1 cellular context compared by ENCODE assay signal in the genomic region with DNA sequence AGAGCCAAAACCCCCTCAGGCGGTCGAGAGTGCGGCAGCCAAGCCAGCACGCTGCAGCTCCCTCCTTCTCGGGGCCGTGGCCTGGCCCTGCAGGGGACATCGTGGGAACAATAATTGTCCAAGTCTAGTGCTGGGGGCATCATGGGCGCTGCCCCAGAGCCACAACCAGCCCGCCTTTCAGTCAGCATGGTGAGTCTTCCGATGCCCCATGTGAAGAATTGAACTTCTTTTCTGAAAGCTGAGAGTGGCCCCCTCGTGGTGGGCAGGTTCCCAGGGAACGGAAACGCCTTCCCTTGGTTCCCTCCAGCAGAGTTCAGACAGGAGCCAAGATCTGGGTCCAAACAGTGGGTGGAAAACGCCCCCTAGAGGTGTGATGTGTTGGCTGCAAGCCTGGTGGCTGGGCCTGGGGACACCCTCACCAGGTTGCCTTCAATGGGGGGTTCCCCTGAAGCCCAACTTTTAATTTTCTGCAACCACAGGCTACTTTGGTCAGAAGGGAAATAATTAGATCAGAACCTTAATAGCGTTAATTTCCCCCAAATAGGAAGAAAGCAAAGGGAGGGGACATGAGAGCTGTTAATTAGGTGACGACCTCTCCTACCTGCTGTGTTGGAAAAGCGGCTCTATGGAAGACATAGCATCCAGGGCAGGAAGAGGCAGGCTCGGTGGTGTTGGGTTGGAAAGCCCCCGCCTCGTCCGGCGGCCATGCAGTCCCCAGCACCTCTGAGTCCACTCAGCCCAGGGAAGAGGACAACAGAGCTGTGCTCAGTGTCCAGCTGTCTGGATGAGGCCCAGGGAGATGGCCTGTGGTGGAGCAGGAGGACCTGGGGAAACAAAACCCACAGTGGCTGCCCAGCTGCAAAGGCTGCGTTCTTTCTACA.
TF ChIP-seq lines count a peak whose summit lies in the region.

No MANE protein-coding gene starts in this region.

TF ChIP-seq in K562, 482 proteins besides CTCF, POLR2A, EP300 and RAD21 (continues in another document):
- TF ChIP-seq, protein P1, sequence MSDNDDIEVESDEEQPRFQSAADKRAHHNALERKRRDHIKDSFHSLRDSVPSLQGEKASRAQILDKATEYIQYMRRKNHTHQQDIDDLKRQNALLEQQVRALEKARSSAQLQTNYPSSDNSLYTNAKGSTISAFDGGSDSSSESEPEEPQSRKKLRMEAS (CRISPR knock-in tag; IDR thresholded peaks at IDR 0.05), result peak; percentile 63; the same call in 1 of the 2 replicates
- TF ChIP-seq, protein P2, sequence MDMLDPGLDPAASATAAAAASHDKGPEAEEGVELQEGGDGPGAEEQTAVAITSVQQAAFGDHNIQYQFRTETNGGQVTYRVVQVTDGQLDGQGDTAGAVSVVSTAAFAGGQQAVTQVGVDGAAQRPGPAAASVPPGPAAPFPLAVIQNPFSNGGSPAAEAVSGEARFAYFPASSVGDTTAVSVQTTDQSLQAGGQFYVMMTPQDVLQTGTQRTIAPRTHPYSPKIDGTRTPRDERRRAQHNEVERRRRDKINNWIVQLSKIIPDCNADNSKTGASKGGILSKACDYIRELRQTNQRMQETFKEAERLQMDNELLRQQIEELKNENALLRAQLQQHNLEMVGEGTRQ (CRISPR knock-in tag; IDR thresholded peaks at IDR 0.05), result no peak
- TF ChIP-seq RCOR1 (IDR thresholded peaks at IDR 0.05; ENCODE audit: borderline replicate concordance in 1 of 2, low read depth in 2 of 2, low read length in 2 of 2) (peak in 1 of 2 experiments; percentile 32; a peak in 1 of 4 replicates), GABPB1 (CRISPR knock-in tag; IDR thresholded peaks at IDR 0.05) (peak; percentile 58), TAF9B (IDR thresholded peaks at IDR 0.05; ENCODE audit: partially characterized antibody) (no peak), TEAD4 (IDR thresholded peaks at IDR 0.05; ENCODE audit: low read length) (0 out of 2 replicates have a peak, but pooled peaks have one; percentile 14), TEAD4 (CRISPR knock-in tag; IDR thresholded peaks at IDR 0.05; ENCODE audit: borderline replicate concordance) (no peak), SMARCA4 (IDR thresholded peaks at IDR 0.05) (0 out of 2 replicates have a peak, but pooled peaks have one; percentile 17), TFAM (CRISPR knock-in tag; conservative IDR thresholded peaks at IDR 0.05) (no peak), DNMT1 (IDR thresholded peaks at IDR 0.05) (no peak), RB1 (IDR thresholded peaks at IDR 0.05; ENCODE audit: low read depth) (peak; percentile 46; the same call in 1 of the 2 replicates), ZNF431 (CRISPR knock-in tag; IDR thresholded peaks at IDR 0.05) (no peak), CBX3 (IDR thresholded peaks at IDR 0.05; ENCODE audit: borderline replicate concordance in 1 of 2, low read length in 2 of 2) (peak in 1 of 2 experiments; percentile 38; a peak in 1 of 3 replicates), EGR1 (conservative IDR thresholded peaks at IDR 0.05) (peak; percentile 27; the same call in 1 of the 2 replicates), SETDB1 (IDR thresholded peaks at IDR 0.05; ENCODE audit: low read length) (no peak), PRMT5 (CRISPR knock-in tag; IDR thresholded peaks at IDR 0.05) (no peak), PML (IDR thresholded peaks at IDR 0.05; ENCODE audit: low read length) (no peak), PHF8 (IDR thresholded peaks at IDR 0.05; ENCODE audit: borderline replicate concordance, low read length) (no peak), PPARD (CRISPR knock-in tag; IDR thresholded peaks at IDR 0.05) (no peak), DMBX1 (CRISPR knock-in tag; IDR thresholded peaks at IDR 0.05; ENCODE audit: borderline replicate concordance) (no peak), HOXB6 (CRISPR knock-in tag; IDR thresholded peaks at IDR 0.05; ENCODE audit: borderline replicate concordance) (no peak), LEF1 (IDR thresholded peaks at IDR 0.05) (no peak), MYC (IDR thresholded peaks at IDR 0.05; ENCODE audit: low read depth, low read length) (0 out of 2 replicates have a peak, but pooled peaks have one; percentile 36), MYC (CRISPR knock-in tag; IDR thresholded peaks at IDR 0.05; ENCODE audit: borderline replicate concordance, low read depth) (no peak), SRSF7 (optimal IDR thresholded peaks at IDR 0.05; ENCODE audit: low read depth, low read length) (no peak), ZNF41 (CRISPR knock-in tag; conservative IDR thresholded peaks at IDR 0.05) (no peak), ZFP1 (CRISPR knock-in tag; IDR thresholded peaks at IDR 0.05) (no peak), ZNF561 (CRISPR knock-in tag; conservative IDR thresholded peaks at IDR 0.05) (no peak), XRCC4 (IDR thresholded peaks at IDR 0.05; ENCODE audit: extremely low read depth, insufficient read depth, insufficient read length) (no peak), ZFP36 (IDR thresholded peaks at IDR 0.05; ENCODE audit: low read depth, low read length, partially characterized antibody) (peak; percentile 7), CBX5 (IDR thresholded peaks at IDR 0.05; ENCODE audit: borderline replicate concordance, low read depth) (no peak), MTA2 (IDR thresholded peaks at IDR 0.05; ENCODE audit: low read depth) (0 out of 2 replicates have a peak, but pooled peaks have one; percentile 7), RBFOX2 (IDR thresholded peaks at IDR 0.05; ENCODE audit: low read depth, low read length) (0 out of 2 replicates have a peak, but pooled peaks have one; percentile 25), KLF6 (CRISPR knock-in tag; IDR thresholded peaks at IDR 0.05; ENCODE audit: borderline replicate concordance) (no peak), OTX1 (CRISPR knock-in tag; IDR thresholded peaks at IDR 0.05) (no peak), ZNF668 (CRISPR knock-in tag; IDR thresholded peaks at IDR 0.05) (no peak), TBP (optimal IDR thresholded peaks at IDR 0.05; ENCODE audit: low read depth, low read length) (peak; percentile 26), NFATC3 (IDR thresholded peaks at IDR 0.05) (no peak), ZKSCAN1 (IDR thresholded peaks at IDR 0.05; ENCODE audit: low read depth, low read length) (peak; percentile 45; the same call in 1 of the 2 replicates), ZNF75A (CRISPR knock-in tag; IDR thresholded peaks at IDR 0.05) (no peak)
- TF ChIP-seq, protein P3, sequence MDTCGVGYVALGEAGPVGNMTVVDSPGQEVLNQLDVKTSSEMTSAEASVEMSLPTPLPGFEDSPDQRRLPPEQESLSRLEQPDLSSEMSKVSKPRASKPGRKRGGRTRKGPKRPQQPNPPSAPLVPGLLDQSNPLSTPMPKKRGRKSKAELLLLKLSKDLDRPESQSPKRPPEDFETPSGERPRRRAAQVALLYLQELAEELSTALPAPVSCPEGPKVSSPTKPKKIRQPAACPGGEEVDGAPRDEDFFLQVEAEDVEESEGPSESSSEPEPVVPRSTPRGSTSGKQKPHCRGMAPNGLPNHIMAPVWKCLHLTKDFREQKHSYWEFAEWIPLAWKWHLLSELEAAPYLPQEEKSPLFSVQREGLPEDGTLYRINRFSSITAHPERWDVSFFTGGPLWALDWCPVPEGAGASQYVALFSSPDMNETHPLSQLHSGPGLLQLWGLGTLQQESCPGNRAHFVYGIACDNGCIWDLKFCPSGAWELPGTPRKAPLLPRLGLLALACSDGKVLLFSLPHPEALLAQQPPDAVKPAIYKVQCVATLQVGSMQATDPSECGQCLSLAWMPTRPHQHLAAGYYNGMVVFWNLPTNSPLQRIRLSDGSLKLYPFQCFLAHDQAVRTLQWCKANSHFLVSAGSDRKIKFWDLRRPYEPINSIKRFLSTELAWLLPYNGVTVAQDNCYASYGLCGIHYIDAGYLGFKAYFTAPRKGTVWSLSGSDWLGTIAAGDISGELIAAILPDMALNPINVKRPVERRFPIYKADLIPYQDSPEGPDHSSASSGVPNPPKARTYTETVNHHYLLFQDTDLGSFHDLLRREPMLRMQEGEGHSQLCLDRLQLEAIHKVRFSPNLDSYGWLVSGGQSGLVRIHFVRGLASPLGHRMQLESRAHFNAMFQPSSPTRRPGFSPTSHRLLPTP (IDR thresholded peaks at IDR 0.05; ENCODE audit: borderline replicate concordance, extremely low read depth, insufficient read length), result no peak
- TF ChIP-seq, protein P4, sequence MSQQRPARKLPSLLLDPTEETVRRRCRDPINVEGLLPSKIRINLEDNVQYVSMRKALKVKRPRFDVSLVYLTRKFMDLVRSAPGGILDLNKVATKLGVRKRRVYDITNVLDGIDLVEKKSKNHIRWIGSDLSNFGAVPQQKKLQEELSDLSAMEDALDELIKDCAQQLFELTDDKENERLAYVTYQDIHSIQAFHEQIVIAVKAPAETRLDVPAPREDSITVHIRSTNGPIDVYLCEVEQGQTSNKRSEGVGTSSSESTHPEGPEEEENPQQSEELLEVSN (IDR thresholded peaks at IDR 0.05; ENCODE audit: borderline replicate concordance in 1 of 2, extremely low read depth in 1 of 2, insufficient read depth in 1 of 2, insufficient read length in 1 of 2, low read depth in 1 of 2, low read length in 1 of 2, poor library complexity in 1 of 2, severe bottlenecking in 1 of 2), result peak; percentile 63 to 89
- TF ChIP-seq, protein P5, sequence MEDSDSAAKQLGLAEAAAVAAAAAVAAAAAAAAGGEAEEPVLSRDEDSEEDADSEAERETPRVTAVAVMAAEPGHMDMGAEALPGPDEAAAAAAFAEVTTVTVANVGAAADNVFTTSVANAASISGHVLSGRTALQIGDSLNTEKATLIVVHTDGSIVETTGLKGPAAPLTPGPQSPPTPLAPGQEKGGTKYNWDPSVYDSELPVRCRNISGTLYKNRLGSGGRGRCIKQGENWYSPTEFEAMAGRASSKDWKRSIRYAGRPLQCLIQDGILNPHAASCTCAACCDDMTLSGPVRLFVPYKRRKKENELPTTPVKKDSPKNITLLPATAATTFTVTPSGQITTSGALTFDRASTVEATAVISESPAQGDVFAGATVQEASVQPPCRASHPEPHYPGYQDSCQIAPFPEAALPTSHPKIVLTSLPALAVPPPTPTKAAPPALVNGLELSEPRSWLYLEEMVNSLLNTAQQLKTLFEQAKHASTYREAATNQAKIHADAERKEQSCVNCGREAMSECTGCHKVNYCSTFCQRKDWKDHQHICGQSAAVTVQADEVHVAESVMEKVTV (CRISPR knock-in tag; IDR thresholded peaks at IDR 0.05), result peak; percentile 56
- TF ChIP-seq, protein P6, sequence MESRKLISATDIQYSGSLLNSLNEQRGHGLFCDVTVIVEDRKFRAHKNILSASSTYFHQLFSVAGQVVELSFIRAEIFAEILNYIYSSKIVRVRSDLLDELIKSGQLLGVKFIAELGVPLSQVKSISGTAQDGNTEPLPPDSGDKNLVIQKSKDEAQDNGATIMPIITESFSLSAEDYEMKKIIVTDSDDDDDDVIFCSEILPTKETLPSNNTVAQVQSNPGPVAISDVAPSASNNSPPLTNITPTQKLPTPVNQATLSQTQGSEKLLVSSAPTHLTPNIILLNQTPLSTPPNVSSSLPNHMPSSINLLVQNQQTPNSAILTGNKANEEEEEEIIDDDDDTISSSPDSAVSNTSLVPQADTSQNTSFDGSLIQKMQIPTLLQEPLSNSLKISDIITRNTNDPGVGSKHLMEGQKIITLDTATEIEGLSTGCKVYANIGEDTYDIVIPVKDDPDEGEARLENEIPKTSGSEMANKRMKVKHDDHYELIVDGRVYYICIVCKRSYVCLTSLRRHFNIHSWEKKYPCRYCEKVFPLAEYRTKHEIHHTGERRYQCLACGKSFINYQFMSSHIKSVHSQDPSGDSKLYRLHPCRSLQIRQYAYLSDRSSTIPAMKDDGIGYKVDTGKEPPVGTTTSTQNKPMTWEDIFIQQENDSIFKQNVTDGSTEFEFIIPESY (CRISPR knock-in tag; IDR thresholded peaks at IDR 0.05), result peak; percentile 52; the same call in 1 of the 2 replicates
- TF ChIP-seq, protein P7, sequence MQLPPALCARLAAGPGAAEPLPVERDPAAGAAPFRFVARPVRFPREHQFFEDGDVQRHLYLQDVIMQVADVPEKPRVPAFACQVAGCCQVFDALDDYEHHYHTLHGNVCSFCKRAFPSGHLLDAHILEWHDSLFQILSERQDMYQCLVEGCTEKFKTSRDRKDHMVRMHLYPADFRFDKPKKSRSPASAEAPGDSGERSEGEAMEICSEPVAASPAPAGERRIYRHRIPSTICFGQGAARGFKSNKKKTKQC (CRISPR knock-in tag; IDR thresholded peaks at IDR 0.05), result no peak
- TF ChIP-seq, protein P8, sequence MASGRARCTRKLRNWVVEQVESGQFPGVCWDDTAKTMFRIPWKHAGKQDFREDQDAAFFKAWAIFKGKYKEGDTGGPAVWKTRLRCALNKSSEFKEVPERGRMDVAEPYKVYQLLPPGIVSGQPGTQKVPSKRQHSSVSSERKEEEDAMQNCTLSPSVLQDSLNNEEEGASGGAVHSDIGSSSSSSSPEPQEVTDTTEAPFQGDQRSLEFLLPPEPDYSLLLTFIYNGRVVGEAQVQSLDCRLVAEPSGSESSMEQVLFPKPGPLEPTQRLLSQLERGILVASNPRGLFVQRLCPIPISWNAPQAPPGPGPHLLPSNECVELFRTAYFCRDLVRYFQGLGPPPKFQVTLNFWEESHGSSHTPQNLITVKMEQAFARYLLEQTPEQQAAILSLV (tag; IDR thresholded peaks at IDR 0.05), result no peak
- TF ChIP-seq, protein P9, sequence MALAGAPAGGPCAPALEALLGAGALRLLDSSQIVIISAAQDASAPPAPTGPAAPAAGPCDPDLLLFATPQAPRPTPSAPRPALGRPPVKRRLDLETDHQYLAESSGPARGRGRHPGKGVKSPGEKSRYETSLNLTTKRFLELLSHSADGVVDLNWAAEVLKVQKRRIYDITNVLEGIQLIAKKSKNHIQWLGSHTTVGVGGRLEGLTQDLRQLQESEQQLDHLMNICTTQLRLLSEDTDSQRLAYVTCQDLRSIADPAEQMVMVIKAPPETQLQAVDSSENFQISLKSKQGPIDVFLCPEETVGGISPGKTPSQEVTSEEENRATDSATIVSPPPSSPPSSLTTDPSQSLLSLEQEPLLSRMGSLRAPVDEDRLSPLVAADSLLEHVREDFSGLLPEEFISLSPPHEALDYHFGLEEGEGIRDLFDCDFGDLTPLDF (CRISPR knock-in tag; IDR thresholded peaks at IDR 0.05), result no peak
- TF ChIP-seq, protein P10, sequence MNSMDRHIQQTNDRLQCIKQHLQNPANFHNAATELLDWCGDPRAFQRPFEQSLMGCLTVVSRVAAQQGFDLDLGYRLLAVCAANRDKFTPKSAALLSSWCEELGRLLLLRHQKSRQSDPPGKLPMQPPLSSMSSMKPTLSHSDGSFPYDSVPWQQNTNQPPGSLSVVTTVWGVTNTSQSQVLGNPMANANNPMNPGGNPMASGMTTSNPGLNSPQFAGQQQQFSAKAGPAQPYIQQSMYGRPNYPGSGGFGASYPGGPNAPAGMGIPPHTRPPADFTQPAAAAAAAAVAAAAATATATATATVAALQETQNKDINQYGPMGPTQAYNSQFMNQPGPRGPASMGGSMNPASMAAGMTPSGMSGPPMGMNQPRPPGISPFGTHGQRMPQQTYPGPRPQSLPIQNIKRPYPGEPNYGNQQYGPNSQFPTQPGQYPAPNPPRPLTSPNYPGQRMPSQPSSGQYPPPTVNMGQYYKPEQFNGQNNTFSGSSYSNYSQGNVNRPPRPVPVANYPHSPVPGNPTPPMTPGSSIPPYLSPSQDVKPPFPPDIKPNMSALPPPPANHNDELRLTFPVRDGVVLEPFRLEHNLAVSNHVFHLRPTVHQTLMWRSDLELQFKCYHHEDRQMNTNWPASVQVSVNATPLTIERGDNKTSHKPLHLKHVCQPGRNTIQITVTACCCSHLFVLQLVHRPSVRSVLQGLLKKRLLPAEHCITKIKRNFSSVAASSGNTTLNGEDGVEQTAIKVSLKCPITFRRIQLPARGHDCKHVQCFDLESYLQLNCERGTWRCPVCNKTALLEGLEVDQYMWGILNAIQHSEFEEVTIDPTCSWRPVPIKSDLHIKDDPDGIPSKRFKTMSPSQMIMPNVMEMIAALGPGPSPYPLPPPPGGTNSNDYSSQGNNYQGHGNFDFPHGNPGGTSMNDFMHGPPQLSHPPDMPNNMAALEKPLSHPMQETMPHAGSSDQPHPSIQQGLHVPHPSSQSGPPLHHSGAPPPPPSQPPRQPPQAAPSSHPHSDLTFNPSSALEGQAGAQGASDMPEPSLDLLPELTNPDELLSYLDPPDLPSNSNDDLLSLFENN (IDR thresholded peaks at IDR 0.05; ENCODE audit: low read depth in 2 of 2, low read length in 2 of 2), result no peak
